In the genomic region with DNA sequence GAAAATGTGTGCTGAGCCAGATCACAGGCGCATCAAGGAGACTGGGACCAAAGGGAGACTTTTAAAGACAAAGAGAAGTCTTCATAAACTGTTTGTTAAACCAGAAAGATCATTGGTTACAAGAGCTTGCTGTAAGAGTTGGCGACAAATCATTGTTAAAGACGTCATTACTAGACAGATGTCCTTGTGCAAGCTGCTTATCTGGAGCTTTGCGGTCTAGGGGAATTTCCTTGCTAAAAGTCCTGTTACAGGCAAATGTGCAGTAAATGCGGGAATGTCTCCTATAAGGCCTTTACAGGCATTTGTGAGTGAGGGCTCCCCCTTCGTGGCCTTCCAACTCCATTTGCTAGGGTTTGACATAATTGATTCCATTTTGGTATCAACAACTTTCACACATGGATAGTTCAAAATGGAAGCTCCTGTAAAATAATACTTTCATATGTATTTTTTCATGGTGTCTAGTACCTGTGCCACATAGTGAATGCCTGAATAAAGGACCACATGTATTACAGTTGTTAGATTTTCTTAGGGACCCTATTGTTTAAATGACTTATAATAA, we compare ENCODE assay signal across 1 cellular context.
TF ChIP-seq lines count a peak whose summit lies in the region.

No MANE protein-coding gene starts in this region.

TF ChIP-seq in K562, 482 proteins besides CTCF, POLR2A, EP300 and RAD21 (continued from another document):
- TF ChIP-seq, protein P1, sequence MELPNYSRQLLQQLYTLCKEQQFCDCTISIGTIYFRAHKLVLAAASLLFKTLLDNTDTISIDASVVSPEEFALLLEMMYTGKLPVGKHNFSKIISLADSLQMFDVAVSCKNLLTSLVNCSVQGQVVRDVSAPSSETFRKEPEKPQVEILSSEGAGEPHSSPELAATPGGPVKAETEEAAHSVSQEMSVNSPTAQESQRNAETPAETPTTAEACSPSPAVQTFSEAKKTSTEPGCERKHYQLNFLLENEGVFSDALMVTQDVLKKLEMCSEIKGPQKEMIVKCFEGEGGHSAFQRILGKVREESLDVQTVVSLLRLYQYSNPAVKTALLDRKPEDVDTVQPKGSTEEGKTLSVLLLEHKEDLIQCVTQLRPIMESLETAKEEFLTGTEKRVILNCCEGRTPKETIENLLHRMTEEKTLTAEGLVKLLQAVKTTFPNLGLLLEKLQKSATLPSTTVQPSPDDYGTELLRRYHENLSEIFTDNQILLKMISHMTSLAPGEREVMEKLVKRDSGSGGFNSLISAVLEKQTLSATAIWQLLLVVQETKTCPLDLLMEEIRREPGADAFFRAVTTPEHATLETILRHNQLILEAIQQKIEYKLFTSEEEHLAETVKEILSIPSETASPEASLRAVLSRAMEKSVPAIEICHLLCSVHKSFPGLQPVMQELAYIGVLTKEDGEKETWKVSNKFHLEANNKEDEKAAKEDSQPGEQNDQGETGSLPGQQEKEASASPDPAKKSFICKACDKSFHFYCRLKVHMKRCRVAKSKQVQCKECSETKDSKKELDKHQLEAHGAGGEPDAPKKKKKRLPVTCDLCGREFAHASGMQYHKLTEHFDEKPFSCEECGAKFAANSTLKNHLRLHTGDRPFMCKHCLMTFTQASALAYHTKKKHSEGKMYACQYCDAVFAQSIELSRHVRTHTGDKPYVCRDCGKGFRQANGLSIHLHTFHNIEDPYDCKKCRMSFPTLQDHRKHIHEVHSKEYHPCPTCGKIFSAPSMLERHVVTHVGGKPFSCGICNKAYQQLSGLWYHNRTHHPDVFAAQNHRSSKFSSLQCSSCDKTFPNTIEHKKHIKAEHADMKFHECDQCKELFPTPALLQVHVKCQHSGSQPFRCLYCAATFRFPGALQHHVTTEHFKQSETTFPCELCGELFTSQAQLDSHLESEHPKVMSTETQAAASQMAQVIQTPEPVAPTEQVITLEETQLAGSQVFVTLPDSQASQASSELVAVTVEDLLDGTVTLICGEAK (IDR thresholded peaks at IDR 0.05): no peak
- TF ChIP-seq, protein P1 (CRISPR knock-in tag; IDR thresholded peaks at IDR 0.05): no peak
- TF ChIP-seq JUND (IDR thresholded peaks at IDR 0.05; ENCODE audit: borderline replicate concordance, low read depth, low read length) (no peak), JUND (tag; IDR thresholded peaks at IDR 0.05; ENCODE audit: borderline replicate concordance, low read depth, low read length) (no peak), MECOM (CRISPR knock-in tag; IDR thresholded peaks at IDR 0.05) (no peak), HCFC1 (IDR thresholded peaks at IDR 0.05; ENCODE audit: low read depth, low read length) (no peak), TEAD4 (IDR thresholded peaks at IDR 0.05; ENCODE audit: low read length) (peak; percentile 74; the same call in 1 of the 2 replicates), TEAD4 (CRISPR knock-in tag; IDR thresholded peaks at IDR 0.05; ENCODE audit: borderline replicate concordance) (no peak), SMAD3 (CRISPR knock-in tag; conservative IDR thresholded peaks at IDR 0.05) (no peak), CHD1 (IDR thresholded peaks at IDR 0.05; ENCODE audit: low read length) (no peak), HEY1 (CRISPR knock-in tag; IDR thresholded peaks at IDR 0.05; ENCODE audit: borderline replicate concordance) (no peak), ZNF79 (CRISPR knock-in tag; IDR thresholded peaks at IDR 0.05; ENCODE audit: low read depth) (no peak), FOS (IDR thresholded peaks at IDR 0.05; ENCODE audit: extremely low read depth, insufficient read length) (no peak), SAFB2 (IDR thresholded peaks at IDR 0.05; ENCODE audit: borderline replicate concordance, low read depth, low read length, severe bottlenecking) (no peak), FOXA1 (IDR thresholded peaks at IDR 0.05; ENCODE audit: borderline replicate concordance) (no peak), ELF4 (CRISPR knock-in tag; IDR thresholded peaks at IDR 0.05) (no peak), SLC30A9 (CRISPR knock-in tag; IDR thresholded peaks at IDR 0.05) (no peak), RB1 (IDR thresholded peaks at IDR 0.05; ENCODE audit: low read depth) (no peak), FOXP1 (CRISPR knock-in tag; IDR thresholded peaks at IDR 0.05) (no peak), KLF16 (IDR thresholded peaks at IDR 0.05) (no peak), PURB (CRISPR knock-in tag; IDR thresholded peaks at IDR 0.05; ENCODE audit: low read depth) (no peak), ZNF212 (CRISPR knock-in tag; IDR thresholded peaks at IDR 0.05) (no peak), ETV1 (tag; conservative IDR thresholded peaks at IDR 0.05; ENCODE audit: low read depth) (no peak), KDM4B (IDR thresholded peaks at IDR 0.05; ENCODE audit: borderline replicate concordance in 2 of 2, low read depth in 1 of 2) (no peak), HDAC8 (tag; IDR thresholded peaks at IDR 0.05) (no peak), ARNT (IDR thresholded peaks at IDR 0.05) (no peak), WHSC1 (IDR thresholded peaks at IDR 0.05; ENCODE audit: low read length) (no peak)
- TF ChIP-seq, protein P2, sequence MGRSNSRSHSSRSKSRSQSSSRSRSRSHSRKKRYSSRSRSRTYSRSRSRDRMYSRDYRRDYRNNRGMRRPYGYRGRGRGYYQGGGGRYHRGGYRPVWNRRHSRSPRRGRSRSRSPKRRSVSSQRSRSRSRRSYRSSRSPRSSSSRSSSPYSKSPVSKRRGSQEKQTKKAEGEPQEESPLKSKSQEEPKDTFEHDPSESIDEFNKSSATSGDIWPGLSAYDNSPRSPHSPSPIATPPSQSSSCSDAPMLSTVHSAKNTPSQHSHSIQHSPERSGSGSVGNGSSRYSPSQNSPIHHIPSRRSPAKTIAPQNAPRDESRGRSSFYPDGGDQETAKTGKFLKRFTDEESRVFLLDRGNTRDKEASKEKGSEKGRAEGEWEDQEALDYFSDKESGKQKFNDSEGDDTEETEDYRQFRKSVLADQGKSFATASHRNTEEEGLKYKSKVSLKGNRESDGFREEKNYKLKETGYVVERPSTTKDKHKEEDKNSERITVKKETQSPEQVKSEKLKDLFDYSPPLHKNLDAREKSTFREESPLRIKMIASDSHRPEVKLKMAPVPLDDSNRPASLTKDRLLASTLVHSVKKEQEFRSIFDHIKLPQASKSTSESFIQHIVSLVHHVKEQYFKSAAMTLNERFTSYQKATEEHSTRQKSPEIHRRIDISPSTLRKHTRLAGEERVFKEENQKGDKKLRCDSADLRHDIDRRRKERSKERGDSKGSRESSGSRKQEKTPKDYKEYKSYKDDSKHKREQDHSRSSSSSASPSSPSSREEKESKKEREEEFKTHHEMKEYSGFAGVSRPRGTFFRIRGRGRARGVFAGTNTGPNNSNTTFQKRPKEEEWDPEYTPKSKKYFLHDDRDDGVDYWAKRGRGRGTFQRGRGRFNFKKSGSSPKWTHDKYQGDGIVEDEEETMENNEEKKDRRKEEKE (IDR thresholded peaks at IDR 0.05; ENCODE audit: borderline replicate concordance in 1 of 2, control insufficient read depth in 1 of 2, low read depth in 2 of 2, low read length in 1 of 2): no peak
- TF ChIP-seq, protein P3, sequence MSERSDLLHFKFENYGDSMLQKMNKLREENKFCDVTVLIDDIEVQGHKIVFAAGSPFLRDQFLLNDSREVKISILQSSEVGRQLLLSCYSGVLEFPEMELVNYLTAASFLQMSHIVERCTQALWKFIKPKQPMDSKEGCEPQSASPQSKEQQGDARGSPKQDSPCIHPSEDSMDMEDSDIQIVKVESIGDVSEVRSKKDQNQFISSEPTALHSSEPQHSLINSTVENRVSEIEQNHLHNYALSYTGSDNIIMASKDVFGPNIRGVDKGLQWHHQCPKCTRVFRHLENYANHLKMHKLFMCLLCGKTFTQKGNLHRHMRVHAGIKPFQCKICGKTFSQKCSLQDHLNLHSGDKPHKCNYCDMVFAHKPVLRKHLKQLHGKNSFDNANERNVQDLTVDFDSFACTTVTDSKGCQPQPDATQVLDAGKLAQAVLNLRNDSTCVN (CRISPR knock-in tag; IDR thresholded peaks at IDR 0.05): no peak
- TF ChIP-seq, protein P4, sequence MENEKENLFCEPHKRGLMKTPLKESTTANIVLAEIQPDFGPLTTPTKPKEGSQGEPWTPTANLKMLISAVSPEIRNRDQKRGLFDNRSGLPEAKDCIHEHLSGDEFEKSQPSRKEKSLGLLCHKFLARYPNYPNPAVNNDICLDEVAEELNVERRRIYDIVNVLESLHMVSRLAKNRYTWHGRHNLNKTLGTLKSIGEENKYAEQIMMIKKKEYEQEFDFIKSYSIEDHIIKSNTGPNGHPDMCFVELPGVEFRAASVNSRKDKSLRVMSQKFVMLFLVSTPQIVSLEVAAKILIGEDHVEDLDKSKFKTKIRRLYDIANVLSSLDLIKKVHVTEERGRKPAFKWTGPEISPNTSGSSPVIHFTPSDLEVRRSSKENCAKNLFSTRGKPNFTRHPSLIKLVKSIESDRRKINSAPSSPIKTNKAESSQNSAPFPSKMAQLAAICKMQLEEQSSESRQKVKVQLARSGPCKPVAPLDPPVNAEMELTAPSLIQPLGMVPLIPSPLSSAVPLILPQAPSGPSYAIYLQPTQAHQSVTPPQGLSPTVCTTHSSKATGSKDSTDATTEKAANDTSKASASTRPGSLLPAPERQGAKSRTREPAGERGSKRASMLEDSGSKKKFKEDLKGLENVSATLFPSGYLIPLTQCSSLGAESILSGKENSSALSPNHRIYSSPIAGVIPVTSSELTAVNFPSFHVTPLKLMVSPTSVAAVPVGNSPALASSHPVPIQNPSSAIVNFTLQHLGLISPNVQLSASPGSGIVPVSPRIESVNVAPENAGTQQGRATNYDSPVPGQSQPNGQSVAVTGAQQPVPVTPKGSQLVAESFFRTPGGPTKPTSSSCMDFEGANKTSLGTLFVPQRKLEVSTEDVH (IDR thresholded peaks at IDR 0.05; ENCODE audit: low read depth, partially characterized antibody): no peak
- TF ChIP-seq, protein P5, sequence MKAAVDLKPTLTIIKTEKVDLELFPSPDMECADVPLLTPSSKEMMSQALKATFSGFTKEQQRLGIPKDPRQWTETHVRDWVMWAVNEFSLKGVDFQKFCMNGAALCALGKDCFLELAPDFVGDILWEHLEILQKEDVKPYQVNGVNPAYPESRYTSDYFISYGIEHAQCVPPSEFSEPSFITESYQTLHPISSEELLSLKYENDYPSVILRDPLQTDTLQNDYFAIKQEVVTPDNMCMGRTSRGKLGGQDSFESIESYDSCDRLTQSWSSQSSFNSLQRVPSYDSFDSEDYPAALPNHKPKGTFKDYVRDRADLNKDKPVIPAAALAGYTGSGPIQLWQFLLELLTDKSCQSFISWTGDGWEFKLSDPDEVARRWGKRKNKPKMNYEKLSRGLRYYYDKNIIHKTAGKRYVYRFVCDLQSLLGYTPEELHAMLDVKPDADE (conservative IDR thresholded peaks at IDR 0.05; ENCODE audit: control insufficient read depth, low read depth, low read length): no peak
